ENCODE assay signal across 8 cellular contexts in genomic region chr1:70354332-70355110, GRCh38. TPM values are rescaled to one million over a fixed set of nuclear protein-coding genes. Genes with fewer than 3 reads are reported as not detected.
DNase-seq lines count a peak whose midpoint lies in the region; ATAC-seq and TF ChIP-seq lines count a peak whose summit lies in the region.

Gene ANKRD13C (minus strand): TSS chr1:70354722. CDS start chr1:70354408, 314 bp downstream.

- H3K9me3 ChIP-seq in testis, result no peaks in the 10 kb centered on the region

- H3K27me3 ChIP-seq in testis, result no peaks in the 10 kb centered on the region

- H3K36me3 ChIP-seq in testis (ENCODE audit: low read depth, missing control alignments), result no peaks in the 10 kb centered on the region

- peak; percentile 64 for TF ChIP-seq POLR2A in testis (IDR thresholded peaks at IDR 0.05)

- intact Hi-C loops in testis (cut with DNase I; ENCODE audit: low total_unique reads), result no loop called here

- peak within 1 kb of the TSS; percentile 87 for H3K4me3 ChIP-seq in GM08714 (ENCODE audit: low read length)
- H3K4me3 ChIP-seq in testis, result peak within 1 kb of the TSS; percentile 83 to 86

- peaks cover 11% of the 10 kb centered on the region for H3K4me1 ChIP-seq in testis

- no peak for TF ChIP-seq CTCF in omental fat pad (IDR thresholded peaks at IDR 0.05)
- no peak for TF ChIP-seq CTCF in testis (IDR thresholded peaks at IDR 0.05)

- peaks cover 3 to 4% of the 10 kb centered on the region in 2 donors for H3K9me3 Mint-ChIP-seq in activated naive CD4-positive, alpha-beta T cell treated with anti-CD3 and anti-CD28 coated beads, Interleukin-2, amount 50 U/mL, for 72 hours

- DNase-seq in NCI-H1092 (lab: John Stamatoyannopoulos, UW) (peak; percentile 92), glomerular visceral epithelial cell (ENCODE audit: extremely low spot score) (peak; percentile 96), omental fat pad (ENCODE audit: low spot score) (peak; percentile 87), testis (peak; percentile 98)
- DNase-seq in activated naive CD4-positive, alpha-beta T cell treated with anti-CD3 and anti-CD28 coated beads, Interleukin-2, amount 50 U/mL, for 72 hours (ENCODE audit: low spot score in 2 of 2), result peak; percentile 86 to 96

- peak; percentile 91 for ATAC-seq in HG02588 (IDR thresholded peaks at IDR 0.05; ENCODE audit: unreplicated experiment)
- ATAC-seq in SK-N-SH treated with all-trans-retinoic acid at 6 μM for 48 hours, result peak; percentile 96
- peak; percentile 90 to 93 for ATAC-seq in activated naive CD4-positive, alpha-beta T cell treated with anti-CD3 and anti-CD28 coated beads, Interleukin-2, amount 50 U/mL, for 72 hours
- peak; percentile 97 for ATAC-seq in omental fat pad (ENCODE audit: low FRiP score)

- H3K27ac ChIP-seq in testis, result peak within 1 kb of the TSS; percentile 87 to 93

- peaks cover 26 to 28% of the 10 kb centered on the region in 2 donors for H3K36me3 Mint-ChIP-seq in activated naive CD4-positive, alpha-beta T cell treated with anti-CD3 and anti-CD28 coated beads, Interleukin-2, amount 50 U/mL, for 72 hours

- WGBS in testis, 2 donors, result 0 to 1% methylated on average over 12 to 65 of the region's 65 CpGs

- H3K27ac Mint-ChIP-seq in activated naive CD4-positive, alpha-beta T cell treated with anti-CD3 and anti-CD28 coated beads, Interleukin-2, amount 50 U/mL, for 72 hours, result peak within 1 kb of the TSS; percentile 96 to 100

TF ChIP-seq in SK-N-SH treated with all-trans-retinoic acid at 6 μM for 48 hours, 23 proteins besides CTCF, POLR2A, EP300 and RAD21:
- TF ChIP-seq ARNTL (CRISPR knock-in tag; IDR thresholded peaks at IDR 0.05; ENCODE audit: borderline replicate concordance, low read depth) (no peak), ZFP3 (CRISPR knock-in tag; IDR thresholded peaks at IDR 0.05) (peak; percentile 71; the same call in 1 of the 2 replicates), SNAI2 (CRISPR knock-in tag; IDR thresholded peaks at IDR 0.05) (0 out of 2 replicates have a peak, but pooled peaks have one; percentile 75), TSHZ2 (CRISPR knock-in tag; IDR thresholded peaks at IDR 0.05) (0 out of 2 replicates have a peak, but pooled peaks have one; percentile 67), RARB (CRISPR knock-in tag; IDR thresholded peaks at IDR 0.05) (0 out of 2 replicates have a peak, but pooled peaks have one; percentile 27), ZNF70 (CRISPR knock-in tag; IDR thresholded peaks at IDR 0.05) (no peak), CSDC2 (CRISPR knock-in tag; IDR thresholded peaks at IDR 0.05) (peak; percentile 55; the same call in 1 of the 2 replicates)

RNA-seq across cellular contexts. Expression of gene ANKRD13C, which starts in this region (rescaled TPM):
- 10 to 100 TPM; 17.3 to 26.3 TPM for total RNA-seq in activated naive CD4-positive, alpha-beta T cell treated with anti-CD3 and anti-CD28 coated beads, Interleukin-2, amount 50 U/mL, for 72 hours
- total RNA-seq in omental fat pad (10 to 100 TPM; 19.5 to 29.0 (median 22.5) TPM), testis (10 to 100 TPM; 18.7 to 21.7 TPM)
- 8.0 TPM for polyA plus RNA-seq in testis (ENCODE audit: insufficient read depth, low read depth, low replicate concordance)

Comparison
In these comparisons a context has a peak if more than half of its experiments do, and no peak if none do; other contexts are left out.
1. Peak in every context shown above with its lines: DNase-seq, ATAC-seq, H3K4me3 ChIP-seq and H3K27ac ChIP-seq.